ENCODE assay signal across 8 cellular contexts in genomic region chr1:223133824-223134435, GRCh38. TPM values are rescaled to one million over a fixed set of nuclear protein-coding genes. Genes with fewer than 3 reads are reported as not detected.
A peak's percentile ranks its signal among the peaks of the same experiment; 100 is the strongest.
DNase-seq lines count a peak whose midpoint lies in the region; ATAC-seq and TF ChIP-seq lines count a peak whose summit lies in the region.

No MANE protein-coding gene starts in this region.

- peak; percentile 95 for ATAC-seq in GM18868 (IDR thresholded peaks at IDR 0.05; ENCODE audit: unreplicated experiment)
- ATAC-seq in HG03175 (IDR thresholded peaks at IDR 0.05; ENCODE audit: unreplicated experiment): peak; percentile 83

- TF ChIP-seq CTCF in A673 (conservative IDR thresholded peaks at IDR 0.05; ENCODE audit: low read depth, low read length) (peak; percentile 97), kidney epithelial cell (IDR thresholded peaks at IDR 0.05; ENCODE audit: insufficient read depth, low read length, poor library complexity, severe bottlenecking) (peak; percentile 95)

- BruUV-seq in A673 (replicated peaks; lab: Mats Ljungman, UMichigan): no TSS peak

- CTCF ChIA-PET in A673 (lab: Charles Lee): interaction anchor here (0.7 to 2.1 kb wide), 14 partner anchors 9 to 552 kb away, joined by 3 to 16 read pairs (median 4); partner anchors contain the start of genes SUSD4 and TLR5

- DNase-seq in A673 (ENCODE audit: low spot score) (peak; percentile 91), NCI-H446 (lab: John Stamatoyannopoulos, UW) (peak; percentile 77 to 88), cerebellar cortex (ENCODE audit: low spot score) (peak; percentile 78), kidney epithelial cell (ENCODE audit: low read depth) (no peak)
- peak; percentile 80 for DNase-seq in activated CD4-positive, CD25-positive, alpha-beta regulatory T cell treated with anti-CD3 and anti-CD28 coated beads, Interleukin-2, amount 50 U/mL, for 72 hours
- peak; percentile 85 for DNase-seq in stimulated activated CD4-positive, alpha-beta T cell treated with anti-CD3 and anti-CD28 coated beads, Interleukin-15, amount 100 ng/mL, for 24 hours

- H3K4me1 ChIP-seq in A673 (ENCODE audit: insufficient read depth, low read length, poor library complexity, severe bottlenecking): peaks cover 19% of the 10 kb centered on the region

- no peaks in the 10 kb centered on the region for H3K27me3 ChIP-seq in A673 (replicated peaks; ENCODE audit: insufficient read depth, low read depth, low read length, poor library complexity)
- peaks cover 3% of the 10 kb centered on the region for H3K27me3 ChIP-seq in kidney epithelial cell (ENCODE audit: control insufficient read depth, insufficient read depth, low read length)

- intact Hi-C loops in A673 (cut with micrococcal nuclease; ENCODE audit: unreplicated experiment): loop anchor here (1.0 to 10.0 kb wide), 4 partner anchors 113 to 669 kb away; partner anchors contain the start of gene SUSD4

- H3K9me3 ChIP-seq in A673 (ENCODE audit: low read depth, low read length, poor library complexity, severe bottlenecking): no peaks in the 10 kb centered on the region

- H3K4me3 ChIP-seq in A673 (ENCODE audit: low read depth, low read length, poor library complexity, severe bottlenecking): peak overlapping the region; percentile 40
- peak overlapping the region; percentile 21 for H3K4me3 ChIP-seq in kidney epithelial cell (ENCODE audit: low read depth, low read length)

- POLR2A ChIA-PET in A673 (lab: Charles Lee; ENCODE audit: low non-redundant PET): no interaction called here

- no peaks in the 10 kb centered on the region for H3K36me3 ChIP-seq in A673 (ENCODE audit: insufficient read depth, low read length, poor library complexity, severe bottlenecking)
- no peaks in the 10 kb centered on the region for H3K36me3 ChIP-seq in kidney epithelial cell (ENCODE audit: control insufficient read depth, insufficient read depth, low read length)

- no peak overlapping the region for H3K27ac ChIP-seq in A673 (ENCODE audit: low read depth, low read length, poor library complexity, severe bottlenecking)

RNA-seq across cellular contexts. Expression of gene TLR5, which starts 9.1 kb away (rescaled TPM):
- total RNA-seq in A673 (2021): 0.95 and 1.5 TPM in 2 replicates
- total RNA-seq in kidney epithelial cell: 0.07 and 3.7 TPM in 2 replicates
